17 cellular contexts compared by ENCODE assay signal in the genomic region with DNA sequence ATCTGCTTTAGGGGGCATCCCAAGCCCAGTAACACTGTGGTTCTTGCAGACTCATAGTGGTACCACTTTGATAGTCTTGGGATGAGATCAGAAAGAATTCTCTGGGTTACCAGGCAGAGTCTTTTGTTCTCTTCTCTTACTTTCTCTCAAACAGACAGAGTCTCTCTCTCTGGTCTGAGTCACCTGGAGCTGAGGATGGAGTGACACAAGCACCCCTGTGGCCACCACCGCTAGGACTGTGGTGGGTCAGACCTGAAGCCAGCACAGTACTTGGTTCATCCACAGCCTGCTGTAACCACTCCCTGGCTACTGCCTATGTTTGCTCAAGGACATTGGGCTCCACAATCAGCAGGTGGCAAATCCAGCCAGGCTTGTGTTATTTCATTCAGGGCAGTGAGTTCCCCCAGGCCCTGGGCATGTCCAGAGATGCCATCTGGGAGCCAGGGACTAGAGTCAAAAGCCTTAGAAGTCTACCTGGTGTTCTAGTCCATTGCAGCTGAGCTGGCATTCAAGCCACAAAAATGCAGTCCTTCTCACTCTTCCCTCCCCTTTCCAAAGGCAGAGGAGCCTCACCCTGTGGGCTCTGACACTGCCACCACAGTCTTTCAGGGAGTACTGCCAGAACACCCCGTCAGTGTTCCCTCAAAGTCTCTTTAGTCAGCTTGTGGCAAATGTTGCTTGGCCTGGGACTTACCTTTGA. TPM values are rescaled to one million over a fixed set of nuclear protein-coding genes. Genes with fewer than 3 reads are reported as not detected.
DNase-seq lines count a peak whose midpoint lies in the region; ATAC-seq and TF ChIP-seq lines count a peak whose summit lies in the region.
"Had no signal": no experiment of that assay in that cellular context is flagged by ENCODE, and none has a peak within 500 bp of the region (broad histone marks: within the 10 kb centered on the region; RNA-seq: fewer than 3 reads in every experiment).

No MANE protein-coding gene starts in this region.

- H3K36me3 Mint-ChIP-seq in GM23338 (ENCODE audit: low read depth) = no peaks in the 10 kb centered on the region

- no peaks in the 10 kb centered on the region for H3K79me2 ChIP-seq in GM23338 (replicated peaks; ENCODE audit: insufficient read depth)

- no peaks in the 10 kb centered on the region for H3K9me3 Mint-ChIP-seq in GM23338

- TF ChIP-seq POLR2A in breast epithelium (IDR thresholded peaks at IDR 0.05) = no peak

- no peak overlapping the region for H3K4me2 ChIP-seq in GM23338

- H3K9me2 ChIP-seq in GM23338 (ENCODE audit: insufficient read depth) = 0 out of 2 replicates have a peak, but pooled peaks cover 4% of the 10 kb centered on the region

- DNase-seq in breast epithelium (ENCODE audit: low spot score in 2 of 2) (peak in 1 of 2 donors; percentile 92), psoas muscle (no peak), GM23338 (ENCODE audit: low spot score) (no peak), RPMI8226 (no peak)
- DNase-seq: activated CD4-positive, alpha-beta T cell treated with anti-CD3 and anti-CD28 coated beads for 4 hours; activated naive CD4-positive, alpha-beta T cell treated with anti-CD3 and anti-CD28 coated beads, Interleukin-2, amount 50 U/mL, for 16 hours; activated T-cell treated with anti-CD3 and anti-CD28 coated beads for 4 hours; colonic mucosa; Kasumi-1; NCI-H1417 treated with DMSO at 0.1 percent for 48 hours; nucleus accumbens; Peyer's patch; stimulated activated CD4-positive, alpha-beta T cell treated with anti-CD3 and anti-CD28 coated beads, Interleukin-2, amount 100 ng/mL, for 24 hours had no signal

- 61 to 78% (median 77%) methylated on average over 2 of the region's 2 CpGs for WGBS in psoas muscle, 3 donors

- no peaks in the 10 kb centered on the region for H3K4me1 Mint-ChIP-seq in GM23338

- intact Hi-C loops in breast epithelium (cut with DNase I; ENCODE audit: low total_unique reads) = no loop called here
- intact Hi-C loops in psoas muscle (cut with DNase I) = no loop called here

- TF ChIP-seq CTCF in breast epithelium (IDR thresholded peaks at IDR 0.05) (no peak), psoas muscle (IDR thresholded peaks at IDR 0.05) (no peak), GM23338 (conservative IDR thresholded peaks at IDR 0.05; ENCODE audit: low read depth in 2 of 2) (no peak)

- H3K4me3 ChIP-seq in breast epithelium = no peak overlapping the region
- no peak overlapping the region for H3K4me3 ChIP-seq in psoas muscle
- H3K4me3 ChIP-seq in GM23338 = no peak overlapping the region
- H3K4me3 ChIP-seq: colonic mucosa, Peyer's patch had no signal

- H3K4me3 Mint-ChIP-seq in GM23338 = no peak overlapping the region

- H3K4me1 ChIP-seq in breast epithelium (peaks cover 0 to 15% of the 10 kb centered on the region in 2 donors), psoas muscle (peaks cover 29% of the 10 kb centered on the region), GM23338 (ENCODE audit: insufficient read depth) (no peaks in the 10 kb centered on the region)
- H3K4me1 ChIP-seq: colonic mucosa, Peyer's patch had no signal

- no peak overlapping the region for H2AFZ ChIP-seq in GM23338

- H3K27ac ChIP-seq in breast epithelium (peak overlapping the region; percentile 64 to 89), psoas muscle (peak overlapping the region; percentile 23), GM23338 (ENCODE audit: low read depth) (no peak overlapping the region)
- H3K27ac ChIP-seq: colonic mucosa, Peyer's patch had no signal

- no peak overlapping the region for H3K27ac Mint-ChIP-seq in GM23338

- H3K36me3 ChIP-seq in breast epithelium = no peaks in the 10 kb centered on the region
- H3K36me3 ChIP-seq in psoas muscle (ENCODE audit: insufficient read depth in 1 of 2, low read depth in 1 of 2) = no peaks in the 10 kb centered on the region
- H3K36me3 ChIP-seq in GM23338 (ENCODE audit: insufficient read depth) = no peaks in the 10 kb centered on the region
- H3K36me3 ChIP-seq: colonic mucosa, Peyer's patch had no signal

- ATAC-seq in GM18511 (IDR thresholded peaks at IDR 0.05; ENCODE audit: unreplicated experiment) (peak; percentile 58), HG03442 (IDR thresholded peaks at IDR 0.05; ENCODE audit: unreplicated experiment) (peak; percentile 71), psoas muscle (peak; percentile 19 to 80 (median 60)), GM23338 (no peak), HG03095 (IDR thresholded peaks at IDR 0.05; ENCODE audit: unreplicated experiment) (no peak)
- ATAC-seq: sciatic nerve had no signal

- H4K20me1 ChIP-seq in GM23338 (replicated peaks; ENCODE audit: insufficient read depth) = no peaks in the 10 kb centered on the region

- H3K27me3 ChIP-seq in breast epithelium = no peaks in the 10 kb centered on the region
- no peaks in the 10 kb centered on the region for H3K27me3 ChIP-seq in psoas muscle (ENCODE audit: insufficient read depth in 3 of 3, low read length in 2 of 3)
- H3K27me3 ChIP-seq in GM23338 (ENCODE audit: insufficient read depth) = no peaks in the 10 kb centered on the region
- H3K27me3 ChIP-seq: colonic mucosa, Peyer's patch had no signal

- no peaks in the 10 kb centered on the region for H3K9me3 ChIP-seq in breast epithelium
- no peaks in the 10 kb centered on the region for H3K9me3 ChIP-seq in psoas muscle
- H3K9me3 ChIP-seq: colonic mucosa, Peyer's patch had no signal

- H3K27me3 Mint-ChIP-seq in GM23338 (ENCODE audit: insufficient read depth, low read depth, poor library complexity) = no peaks in the 10 kb centered on the region

- no peaks in the 10 kb centered on the region for H3F3A ChIP-seq in GM23338 (replicated peaks; ENCODE audit: low read depth)

TF ChIP-seq in GM23338, 12 proteins besides CTCF, POLR2A, EP300 and RAD21:
- TF ChIP-seq ZNF114 (CRISPR knock-in tag; IDR thresholded peaks at IDR 0.05) = no peak
- no peak for TF ChIP-seq POLR2AphosphoS5 (IDR thresholded peaks at IDR 0.05; ENCODE audit: low read depth)
- no peak for TF ChIP-seq STAT1 (IDR thresholded peaks at IDR 0.05; ENCODE audit: unreplicated experiment)
- no peak for TF ChIP-seq EZH2phosphoT487 (IDR thresholded peaks at IDR 0.05; ENCODE audit: unreplicated experiment)
- no peak for TF ChIP-seq ETS1 (IDR thresholded peaks at IDR 0.05)
- no peak for TF ChIP-seq CREB1 (CRISPR knock-in tag; IDR thresholded peaks at IDR 0.05; ENCODE audit: low read depth)

RNA-seq across cellular contexts. Expression of gene ENDOD1, which starts 29.9 kb away (rescaled TPM):
- total RNA-seq in breast epithelium (10 to 100 TPM; 19.7 to 49.8 (median 48.7) TPM), psoas muscle (10 to 100 TPM; 29.0 to 55.3 (median 41.3) TPM)
- polyA plus RNA-seq in psoas muscle (10 to 100 TPM in 2 of 3 donors, 1 to 10 TPM in 1; 9.8 to 22.5 (median 20.1) TPM), GM23338 (2016; fragmentation: Nextera tagmentation; extraction: Ambion mirVana) (0.76 and 1.1 TPM in 2 replicates)
- 4.0 and 4.4 TPM in 2 replicates for total RNA-seq in GM23338 (2014; rRNA removed; shearing (Covaris generic))

RNA-seq across cellular contexts. Expression of gene SRSF8, which starts 52.8 kb away (rescaled TPM):
- total RNA-seq in breast epithelium (10 to 100 TPM; 35.4 to 52.4 (median 36.1) TPM), psoas muscle (10 to 100 TPM; 26.6 to 35.3 (median 29.7) TPM)
- polyA plus RNA-seq in psoas muscle (10 to 100 TPM; 17.7 to 24.8 (median 21.7) TPM), GM23338 (2016; fragmentation: Nextera tagmentation; extraction: Ambion mirVana) (18.2 and 19.9 TPM in 2 replicates)
- total RNA-seq in GM23338 (2014; rRNA removed; shearing (Covaris generic)) = 11.0 and 12.6 TPM in 2 replicates

Comparison
In these comparisons a context has a peak if more than half of its experiments do, and no peak if none do; other contexts are left out.
1. ATAC-seq: peak in GM18511 (single experiment), HG03442 (single experiment) and psoas muscle (4 of 4); none in GM23338 (single experiment) and HG03095 (single experiment).